Comparison of ENCODE assay signal across 9 cellular contexts in the genomic region with DNA sequence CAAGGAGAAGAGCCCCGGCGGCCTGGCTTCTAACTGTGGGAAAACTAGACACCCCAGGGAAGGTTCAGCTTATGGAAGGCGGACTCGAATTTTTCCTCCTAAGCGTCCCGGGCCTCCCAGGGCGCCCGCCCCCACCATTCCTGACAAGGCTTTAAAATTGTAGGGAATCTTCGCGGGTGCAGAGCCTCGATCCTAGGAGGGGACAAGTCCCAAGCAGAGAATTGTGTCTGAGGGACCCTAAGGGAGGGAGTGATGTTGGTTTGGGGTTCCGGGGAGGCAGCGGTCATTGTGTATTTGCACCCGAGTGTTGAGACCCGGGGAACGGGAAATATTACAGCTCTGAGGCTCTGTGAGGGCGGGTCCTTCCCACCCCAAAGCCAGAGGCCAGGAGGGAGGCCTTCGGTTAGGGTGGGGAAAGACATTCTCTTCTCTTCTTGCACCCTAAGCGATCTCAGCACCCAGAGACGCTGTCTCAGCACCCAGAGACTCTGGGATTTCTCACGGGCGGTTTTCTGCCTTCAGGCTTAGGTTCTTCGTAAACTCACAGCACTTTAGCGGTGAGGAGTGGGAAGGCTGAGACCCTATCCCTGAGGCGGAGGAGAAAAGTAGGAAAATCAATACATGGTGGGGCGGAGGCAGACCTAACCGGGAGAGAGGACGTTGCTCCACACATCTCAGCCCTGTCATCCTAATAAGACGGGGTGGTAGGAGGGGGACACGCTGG. TPM values are rescaled to one million over a fixed set of nuclear protein-coding genes. Genes with fewer than 3 reads are reported as not detected.
DNase-seq lines count a peak whose midpoint lies in the region; ATAC-seq, FAIRE-seq and TF ChIP-seq lines count a peak whose summit lies in the region.
"Had no signal": no experiment of that assay in that cellular context is flagged by ENCODE, and none has a peak within 500 bp of the region (broad histone marks: within the 10 kb centered on the region; RNA-seq: fewer than 3 reads in every experiment).

No MANE protein-coding gene starts in this region.

- H4K91ac ChIP-seq in H1 (replicated peaks; ENCODE audit: insufficient read length, low read length) = no peak overlapping the region

- TF ChIP-seq POLR2A in H1 (IDR thresholded peaks at IDR 0.05; ENCODE audit: control extremely low read depth in 1 of 2, low read depth in 2 of 2, low read length in 2 of 2) = no peak

- H2AFZ ChIP-seq in H1 (ENCODE audit: low read length) = 0 out of 2 replicates have a peak overlapping the region, but pooled peaks have one; percentile 24

- H3K14ac ChIP-seq in H1 (ENCODE audit: insufficient read length) = no peak overlapping the region

- H2BK15ac ChIP-seq in H1 (ENCODE audit: low read length) = no peak overlapping the region

- H3K36me3 Mint-ChIP-seq in CD8-positive, alpha-beta memory T cell = peaks cover 3 to 11% (median 7%) of the 10 kb centered on the region in 3 donors

- TF ChIP-seq EP300 in H1 (IDR thresholded peaks at IDR 0.05; ENCODE audit: borderline replicate concordance in 1 of 2, low read depth in 2 of 2, low read length in 2 of 2) = no peak

- no peak overlapping the region for H2BK120ac ChIP-seq in H1 (replicated peaks; ENCODE audit: low read depth, low read length)

- H3K36me3 ChIP-seq in CD8-positive, alpha-beta memory T cell (ENCODE audit: insufficient read depth, low read length) = no peaks in the 10 kb centered on the region
- H3K36me3 ChIP-seq in NT2/D1 (ENCODE audit: insufficient read depth, insufficient read length, low read length) (peaks cover 3% of the 10 kb centered on the region), H1 (ENCODE audit: control insufficient read depth in 2 of 4, insufficient read depth in 4 of 4, low read length in 3 of 4) (0 out of 8 replicates have a peak, but pooled peaks cover 0 to 6% (median 0%) of the 10 kb centered on the region in 4 experiments), pancreas (no peaks in the 10 kb centered on the region)

- peaks cover 17 to 29% of the 10 kb centered on the region in 2 experiments for H4K20me1 ChIP-seq in H1 (replicated peaks in 1 of 2; ENCODE audit: control insufficient read depth in 1 of 2, insufficient read depth in 2 of 2, low read length in 2 of 2)

- POLR2A ChIA-PET in CD8-positive, alpha-beta memory T cell (lab: Charles Lee) = no interaction called here
- POLR2A ChIA-PET in H1 (lab: Charles Lee; ENCODE audit: partially characterized antibody) = no interaction called here

- peaks cover 29 to 56% (median 30%) of the 10 kb centered on the region in 3 donors for H3K4me1 Mint-ChIP-seq in CD8-positive, alpha-beta memory T cell

- ATAC-seq in pancreas (no peak), GM21367 (IDR thresholded peaks at IDR 0.05; ENCODE audit: unreplicated experiment) (no peak)

- peaks cover 0 to 5% (median 0%) of the 10 kb centered on the region in 5 donors for H3K9me3 Mint-ChIP-seq in CD8-positive, alpha-beta memory T cell

- H3K79me1 ChIP-seq in H1 (ENCODE audit: low read depth, low read length) = no peaks in the 10 kb centered on the region; the same call in 1 of the 2 replicates

- peak overlapping the region in 5 of 8 donors; percentile 17 to 65 (median 30) for H3K27ac Mint-ChIP-seq in CD8-positive, alpha-beta memory T cell

- H3K4me3 ChIP-seq in CD8-positive, alpha-beta memory T cell (ENCODE audit: low read length) = no peak overlapping the region
- peak overlapping the region; percentile 28 for H3K4me3 ChIP-seq in NT2/D1 (ENCODE audit: insufficient read length, low read depth)
- peak overlapping the region; percentile 4 to 56 (median 34); a peak in 7 of 8 replicates for H3K4me3 ChIP-seq in H1 (ENCODE audit: extremely low read depth in 1 of 4, insufficient read depth in 2 of 4, low read depth in 3 of 4, low read length in 4 of 4)
- peak overlapping the region in 3 of 4 donors; percentile 13 to 36 (median 28) for H3K4me3 ChIP-seq in pancreas

- H3K27me3 Mint-ChIP-seq in CD8-positive, alpha-beta memory T cell = peaks cover 67 to 73% of the 10 kb centered on the region in 2 donors

- H2AK5ac ChIP-seq in H1 (ENCODE audit: low read depth, low read length) = no peak overlapping the region

- no peak overlapping the region for H2BK20ac ChIP-seq in H1 (ENCODE audit: low read length)

- H3K4me1 ChIP-seq in CD8-positive, alpha-beta memory T cell (ENCODE audit: insufficient read depth, low read length) = peaks cover 44% of the 10 kb centered on the region
- H3K4me1 ChIP-seq in NT2/D1 (ENCODE audit: insufficient read depth, insufficient read length) (peaks cover under 1% of the 10 kb centered on the region), H1 (replicated peaks in 1 of 4; ENCODE audit: control insufficient read depth in 3 of 4, insufficient read depth in 4 of 4, low read length in 3 of 4) (peaks cover 0 to 24% (median 12%) of the 10 kb centered on the region in 4 experiments; a peak in 6 of 7 replicates), pancreas (peaks cover 11 to 21% (median 12%) of the 10 kb centered on the region in 3 donors)

- no peak overlapping the region for H3K4ac ChIP-seq in H1 (replicated peaks; ENCODE audit: insufficient read length, low read depth, low read length)

- DNase-seq in CD8-positive, alpha-beta memory T cell = no peak
- DNase-seq in NT2/D1 (ENCODE audit: low read depth, low spot score) = no peak
- no peak for DNase-seq in H1 (ENCODE audit: low read depth in 1 of 2, low spot score in 2 of 2)
- DNase-seq in pancreas = no peak
- DNase-seq in GOT3 (lab: John Stamatoyannopoulos, UW) = no peak
- DNase-seq in CD1c-positive myeloid dendritic cell (ENCODE audit: extremely low spot score) = no peak
- DNase-seq in iPS-NIHi11 (ENCODE audit: low spot score) = no peak
- DNase-seq: amniotic stem cell had no signal

- H3K79me2 ChIP-seq in H1 (ENCODE audit: control insufficient read depth in 1 of 2, insufficient read depth in 2 of 2, low read length in 2 of 2) = no peaks in the 10 kb centered on the region

- no peak for FAIRE-seq in H1 (lab: Jason Lieb, UNC)
- no peak for FAIRE-seq in pancreas (lab: Jason Lieb, UNC)

- H4K8ac ChIP-seq in H1 (ENCODE audit: extremely low read depth, insufficient read depth, low read length) = no peak overlapping the region

- TF ChIP-seq CTCF in H1 (IDR thresholded peaks at IDR 0.05; ENCODE audit: control extremely low read depth in 1 of 3, insufficient read depth in 1 of 3, low read depth in 1 of 3, low read length in 3 of 3) = no peak
- no peak for TF ChIP-seq CTCF in pancreas (IDR thresholded peaks at IDR 0.05)

- CTCF ChIA-PET in CD8-positive, alpha-beta memory T cell (lab: Charles Lee) = interaction anchor here (0.7 to 4.9 kb wide), 5 partner anchors 9 to 790 kb away, joined by 3 to 28 read pairs (median 3); a partner anchor contains a TSS
- CTCF ChIA-PET in H1 (lab: Charles Lee; ENCODE audit: partially characterized antibody) = interaction anchor here (0.5 to 7.5 kb wide), 35 partner anchors 9 to 831 kb away, joined by 3 to 104 read pairs (median 4); a partner anchor contains a TSS

- peak overlapping the region; percentile 61 for H3K9ac ChIP-seq in NT2/D1 (ENCODE audit: insufficient read length, low read depth)
- H3K9ac ChIP-seq in H1 (replicated peaks in 1 of 4; ENCODE audit: extremely low read depth in 1 of 4, low read depth in 3 of 4, low read length in 3 of 4) = no peak overlapping the region

- no peaks in the 10 kb centered on the region; the same call in 1 of the 2 replicates for H3K23me2 ChIP-seq in H1 (ENCODE audit: low read depth, low read length)

- peak overlapping the region; percentile 34 to 66 (median 52) for H3K4me3 Mint-ChIP-seq in CD8-positive, alpha-beta memory T cell

- H4K5ac ChIP-seq in H1 (ENCODE audit: insufficient read length, low read depth, low read length) = no peak overlapping the region

- H3K9me3 ChIP-seq in CD8-positive, alpha-beta memory T cell (ENCODE audit: low read length) = no peaks in the 10 kb centered on the region
- no peaks in the 10 kb centered on the region for H3K9me3 ChIP-seq in NT2/D1 (ENCODE audit: insufficient read depth, low read length)
- no peaks in the 10 kb centered on the region for H3K9me3 ChIP-seq in H1 (ENCODE audit: insufficient read depth in 2 of 2, low read depth in 1 of 2, low read length in 1 of 2)
- no peaks in the 10 kb centered on the region for H3K9me3 ChIP-seq in pancreas

- no peak overlapping the region for H3K27ac ChIP-seq in CD8-positive, alpha-beta memory T cell (ENCODE audit: low read depth, low read length)
- H3K27ac ChIP-seq in H1 (ENCODE audit: low read depth, low read length) (no peak overlapping the region), pancreas (no peak overlapping the region)

- H3K23ac ChIP-seq in H1 (ENCODE audit: insufficient read length) = no peak overlapping the region

- no peak overlapping the region for H2BK5ac ChIP-seq in H1 (ENCODE audit: low read depth, low read length)

- no peak for TF ChIP-seq RAD21 in H1 (IDR thresholded peaks at IDR 0.05 in 1 of 2, conservative IDR thresholded peaks at IDR 0.05 in 1 of 2; ENCODE audit: low read depth in 2 of 2, low read length in 2 of 2)

- H3K4me2 ChIP-seq in H1 (ENCODE audit: insufficient read depth in 1 of 2, low read depth in 2 of 2, low read length in 2 of 2) = peak overlapping the region; percentile 72 to 82

- no peak overlapping the region for H3K18ac ChIP-seq in H1 (ENCODE audit: extremely low read depth, low read length)

- no peak overlapping the region for H3K56ac ChIP-seq in H1 (replicated peaks; ENCODE audit: insufficient read length, low read depth, low read length)

- no peak overlapping the region for H2BK12ac ChIP-seq in H1 (ENCODE audit: low read depth, low read length)

- WGBS in H1 (ENCODE audit: extremely low coverage in 1 of 2, insufficient coverage in 1 of 2, insufficient read length in 1 of 2, insufficient replicate concordance in 2 of 2, low coverage in 1 of 2, low lambda C conversion rate in 2 of 2, missing lambda C conversion rate in 1 of 2), 2 experiments = 7% methylated on average over 28 of the region's 30 CpGs; no CpG with 5 or more reads in 1 of the 2 experiments
- 12 to 14% methylated on average over 30 of the region's 30 CpGs for WGBS in pancreas, 2 donors

- peaks cover 61% of the 10 kb centered on the region for H3K27me3 ChIP-seq in CD8-positive, alpha-beta memory T cell (ENCODE audit: insufficient read depth, low read length, poor library complexity, severe bottlenecking)
- H3K27me3 ChIP-seq in NT2/D1 (ENCODE audit: insufficient read depth, insufficient read length) (peaks cover 76% of the 10 kb centered on the region), H1 (replicated peaks in 1 of 4; ENCODE audit: control insufficient read depth in 3 of 4, extremely low read depth in 1 of 4, insufficient read depth in 3 of 4, low read length in 3 of 4) (peaks cover 69 to 76% (median 75%) of the 10 kb centered on the region in 4 experiments), pancreas (peaks cover 0 to 34% (median 12%) of the 10 kb centered on the region in 4 donors)

- intact Hi-C loops in pancreas (cut with DNase I) = loop anchor here in 1 of 3 donors (10.0 kb wide), 1 partner anchor 596 kb away; no protein-coding TSS in a partner anchor

RNA-seq across cellular contexts. Expression of a gene that starts 7.6 kb away (rescaled TPM):
- not detected for total RNA-seq in CD8-positive, alpha-beta memory T cell
- polyA plus RNA-seq in CD8-positive, alpha-beta memory T cell = not detected
- 0.22 TPM in 1 of 2 replicates, not detected in the other for total RNA-seq in H1 (2021; fragmentation: NEBNext Ultra II Directional; extraction: Animal tissue kit (Norgen Biotek cat#: 25700))
- polyA plus RNA-seq in H1 (2011; rRNA removed) (0.05 TPM in 2 replicates), pancreas (1 to 10 TPM; 1.6 to 1.7 TPM)
- polyA plus RNA-seq in H1 (2011; cell fraction: cytosol; rRNA removed) = not detected
- polyA plus RNA-seq in H1 (2011; cell fraction: nucleus; rRNA removed) = 0.09 TPM
- polyA plus RNA-seq in H1 (2012, experiment 1 of 2) = not detected in 4 replicates
- polyA plus RNA-seq in H1 (2012, experiment 2 of 2) = 0.13 TPM
- 0.06 TPM for polyA plus RNA-seq in H1 (2013, experiment 1 of 2)
- 0.04 TPM for polyA plus RNA-seq in H1 (2013, experiment 2 of 2)
- polyA minus RNA-seq in H1 (2011; rRNA and poly(A)+ RNA removed) = 0.06 TPM in 1 of 2 replicates, not detected in the other
- not detected for polyA minus RNA-seq in H1 (2011; cell fraction: cytosol; rRNA and poly(A)+ RNA removed)
- 0.10 TPM for polyA minus RNA-seq in H1 (2011; cell fraction: nucleus; rRNA and poly(A)+ RNA removed)
- total RNA-seq in pancreas = 1 to 10 TPM in 2 of 6 donors, under 1 TPM in 4; 0.24 to 2.7 (median 0.77) TPM
